In genomic region chr11:132084433-132084832, GRCh38 we compare ENCODE assay signal across 1 cellular context.
TF ChIP-seq lines count a peak whose summit lies in the region.

No MANE protein-coding gene starts in this region.

TF ChIP-seq in GM23338, 12 proteins besides CTCF, POLR2A, EP300 and RAD21 (continued from another document):
- TF ChIP-seq, protein P1, sequence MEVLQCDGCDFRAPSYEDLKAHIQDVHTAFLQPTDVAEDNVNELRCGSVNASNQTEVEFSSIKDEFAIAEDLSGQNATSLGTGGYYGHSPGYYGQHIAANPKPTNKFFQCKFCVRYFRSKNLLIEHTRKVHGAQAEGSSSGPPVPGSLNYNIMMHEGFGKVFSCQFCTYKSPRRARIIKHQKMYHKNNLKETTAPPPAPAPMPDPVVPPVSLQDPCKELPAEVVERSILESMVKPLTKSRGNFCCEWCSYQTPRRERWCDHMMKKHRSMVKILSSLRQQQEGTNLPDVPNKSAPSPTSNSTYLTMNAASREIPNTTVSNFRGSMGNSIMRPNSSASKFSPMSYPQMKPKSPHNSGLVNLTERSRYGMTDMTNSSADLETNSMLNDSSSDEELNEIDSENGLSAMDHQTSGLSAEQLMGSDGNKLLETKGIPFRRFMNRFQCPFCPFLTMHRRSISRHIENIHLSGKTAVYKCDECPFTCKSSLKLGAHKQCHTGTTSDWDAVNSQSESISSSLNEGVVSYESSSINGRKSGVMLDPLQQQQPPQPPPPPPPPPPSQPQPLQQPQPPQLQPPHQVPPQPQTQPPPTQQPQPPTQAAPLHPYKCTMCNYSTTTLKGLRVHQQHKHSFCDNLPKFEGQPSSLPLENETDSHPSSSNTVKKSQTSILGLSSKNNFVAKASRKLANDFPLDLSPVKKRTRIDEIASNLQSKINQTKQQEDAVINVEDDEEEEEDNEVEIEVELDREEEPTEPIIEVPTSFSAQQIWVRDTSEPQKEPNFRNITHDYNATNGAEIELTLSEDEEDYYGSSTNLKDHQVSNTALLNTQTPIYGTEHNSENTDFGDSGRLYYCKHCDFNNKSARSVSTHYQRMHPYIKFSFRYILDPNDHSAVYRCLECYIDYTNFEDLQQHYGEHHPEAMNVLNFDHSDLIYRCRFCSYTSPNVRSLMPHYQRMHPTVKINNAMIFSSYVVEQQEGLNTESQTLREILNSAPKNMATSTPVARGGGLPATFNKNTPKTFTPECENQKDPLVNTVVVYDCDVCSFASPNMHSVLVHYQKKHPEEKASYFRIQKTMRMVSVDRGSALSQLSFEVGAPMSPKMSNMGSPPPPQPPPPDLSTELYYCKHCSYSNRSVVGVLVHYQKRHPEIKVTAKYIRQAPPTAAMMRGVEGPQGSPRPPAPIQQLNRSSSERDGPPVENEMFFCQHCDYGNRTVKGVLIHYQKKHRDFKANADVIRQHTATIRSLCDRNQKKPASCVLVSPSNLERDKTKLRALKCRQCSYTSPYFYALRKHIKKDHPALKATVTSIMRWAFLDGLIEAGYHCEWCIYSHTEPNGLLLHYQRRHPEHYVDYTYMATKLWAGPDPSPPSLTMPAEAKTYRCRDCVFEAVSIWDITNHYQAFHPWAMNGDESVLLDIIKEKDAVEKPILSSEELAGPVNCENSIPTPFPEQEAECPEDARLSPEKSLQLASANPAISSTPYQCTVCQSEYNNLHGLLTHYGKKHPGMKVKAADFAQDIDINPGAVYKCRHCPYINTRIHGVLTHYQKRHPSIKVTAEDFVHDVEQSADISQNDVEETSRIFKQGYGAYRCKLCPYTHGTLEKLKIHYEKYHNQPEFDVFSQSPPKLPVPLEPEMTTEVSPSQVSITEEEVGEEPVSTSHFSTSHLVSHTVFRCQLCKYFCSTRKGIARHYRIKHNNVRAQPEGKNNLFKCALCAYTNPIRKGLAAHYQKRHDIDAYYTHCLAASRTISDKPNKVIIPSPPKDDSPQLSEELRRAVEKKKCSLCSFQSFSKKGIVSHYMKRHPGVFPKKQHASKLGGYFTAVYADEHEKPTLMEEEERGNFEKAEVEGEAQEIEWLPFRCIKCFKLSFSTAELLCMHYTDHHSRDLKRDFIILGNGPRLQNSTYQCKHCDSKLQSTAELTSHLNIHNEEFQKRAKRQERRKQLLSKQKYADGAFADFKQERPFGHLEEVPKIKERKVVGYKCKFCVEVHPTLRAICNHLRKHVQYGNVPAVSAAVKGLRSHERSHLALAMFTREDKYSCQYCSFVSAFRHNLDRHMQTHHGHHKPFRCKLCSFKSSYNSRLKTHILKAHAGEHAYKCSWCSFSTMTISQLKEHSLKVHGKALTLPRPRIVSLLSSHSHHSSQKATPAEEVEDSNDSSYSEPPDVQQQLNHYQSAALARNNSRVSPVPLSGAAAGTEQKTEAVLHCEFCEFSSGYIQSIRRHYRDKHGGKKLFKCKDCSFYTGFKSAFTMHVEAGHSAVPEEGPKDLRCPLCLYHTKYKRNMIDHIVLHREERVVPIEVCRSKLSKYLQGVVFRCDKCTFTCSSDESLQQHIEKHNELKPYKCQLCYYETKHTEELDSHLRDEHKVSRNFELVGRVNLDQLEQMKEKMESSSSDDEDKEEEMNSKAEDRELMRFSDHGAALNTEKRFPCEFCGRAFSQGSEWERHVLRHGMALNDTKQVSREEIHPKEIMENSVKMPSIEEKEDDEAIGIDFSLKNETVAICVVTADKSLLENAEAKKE (CRISPR knock-in tag; IDR thresholded peaks at IDR 0.05) = no peak
TF ChIP-seq in GM23338: peak in this region for 0.
